In the genomic region with DNA sequence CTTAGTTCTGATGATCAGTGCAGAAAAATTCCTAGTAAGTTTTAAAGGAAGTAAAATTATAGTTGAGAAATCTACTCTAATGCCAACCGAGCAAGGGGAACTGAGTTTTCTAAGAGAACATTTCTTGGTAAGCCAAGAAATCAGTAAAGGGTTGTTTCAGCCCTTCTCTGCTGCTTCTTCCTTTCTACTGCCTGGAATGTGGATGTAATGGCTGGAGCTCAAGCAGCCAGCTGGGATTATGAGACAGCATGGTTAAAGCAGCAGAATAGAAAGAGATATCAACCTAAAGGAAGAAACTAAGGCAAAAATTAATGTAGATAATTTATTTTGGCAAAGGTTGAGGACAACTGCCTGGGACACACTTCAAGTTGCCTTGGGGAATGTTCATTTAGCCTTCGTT, we compare ENCODE assay signal across 27 cellular contexts. TPM values are rescaled to one million over a fixed set of nuclear protein-coding genes. Genes with fewer than 3 reads are reported as not detected.
"Had no signal": no experiment of that assay in that cellular context is flagged by ENCODE, and none has a peak within 500 bp of the region (broad histone marks: within the 10 kb centered on the region; RNA-seq: fewer than 3 reads in every experiment).

No MANE protein-coding gene starts in this region.

- H3K4me3 ChIP-seq: body of pancreas, dorsolateral prefrontal cortex, gastroesophageal sphincter, hepatocyte, pancreas, psoas muscle, transverse colon had no signal

- ATAC-seq: activated CD4-positive, alpha-beta T cell treated with anti-CD3 and anti-CD28 coated beads for 36 hours; activated CD8-positive, alpha-beta memory T cell treated with anti-CD3 and anti-CD28 coated beads, Interleukin-2, amount 10 ng/mL, durations not matched to agents 7 days and 5 days; activated CD8-positive, alpha-beta T cell treated with anti-CD3 and anti-CD28 coated beads, Interleukin-2, amount 10 ng/mL, durations not matched to agents 7 days and 5 days; activated naive CD4-positive, alpha-beta T cell treated with anti-CD3 and anti-CD28 coated beads, Interleukin-2, amount 50 U/mL, for 72 hours; activated T-cell treated with anti-CD3 and anti-CD28 coated beads, Interleukin-2, amount 50 U/mL, for 72 hours; body of pancreas; left ventricle myocardium superior; naive thymus-derived CD4-positive, alpha-beta T cell; pancreas; psoas muscle; stimulated activated naive B cell treated with anti-CD40 and anti-IgM and Interleukin-4, amounts not matched to agents 10 μg/mL and 1 μg/mL and 100 μg/mL, for 72 hours had no signal

- FAIRE-seq: colon, pancreas, urothelium cell line had no signal

- H3K9me3 ChIP-seq: body of pancreas, gastroesophageal sphincter, pancreas, psoas muscle, transverse colon had no signal

- H3K27me3 ChIP-seq: body of pancreas, dorsolateral prefrontal cortex, gastroesophageal sphincter, hepatocyte, pancreas, transverse colon had no signal

- H3K36me3 ChIP-seq: gastroesophageal sphincter, pancreas, transverse colon had no signal

- H3K4me1 ChIP-seq: body of pancreas, gastroesophageal sphincter, pancreas, transverse colon had no signal

- H3K27ac ChIP-seq: body of pancreas, dorsolateral prefrontal cortex, gastroesophageal sphincter, hepatocyte, pancreas, psoas muscle had no signal

- H3K79me2 ChIP-seq: hepatocyte had no signal

- DNase-seq: activated CD4-positive, alpha-beta T cell treated with anti-CD3 and anti-CD28 coated beads for 36 hours; activated CD4-positive, CD25-positive, alpha-beta regulatory T cell; activated CD8-positive, alpha-beta memory T cell treated with anti-CD3 and anti-CD28 coated beads, Interleukin-2, amount 10 ng/mL, durations not matched to agents 7 days and 5 days; activated CD8-positive, alpha-beta T cell treated with anti-CD3 and anti-CD28 coated beads, Interleukin-2, amount 10 ng/mL, durations not matched to agents 7 days and 5 days; activated naive CD4-positive, alpha-beta T cell; activated T-cell treated with anti-CD3 and anti-CD28 coated beads, Interleukin-2, amount 50 U/mL, for 72 hours; aorta; body of pancreas; dorsolateral prefrontal cortex; effector memory CD4-positive, alpha-beta T cell; islet precursor cell; left ventricle myocardium superior; midbrain; naive thymus-derived CD4-positive, alpha-beta T cell; pancreas; psoas muscle; stimulated activated CD4-positive, alpha-beta T cell treated with anti-CD3 and anti-CD28 coated beads, Interleukin-15, amount 100 ng/mL, for 24 hours; stimulated activated CD4-positive, alpha-beta T cell treated with anti-CD3 and anti-CD28 coated beads, Interleukin-2, amount 100 ng/mL, for 24 hours; stimulated activated naive B cell treated with anti-CD40 and anti-IgM and Interleukin-4, amounts not matched to agents 10 μg/mL and 1 μg/mL and 100 μg/mL, for 72 hours; T-helper 2 cell; transverse colon had no signal

- H3K4me2 ChIP-seq: hepatocyte had no signal

- H2AFZ ChIP-seq: hepatocyte had no signal

RNA-seq across cellular contexts. Expression of gene AKR1B10, which starts 52.5 kb away (rescaled TPM):
- total RNA-seq: activated CD4-positive, alpha-beta T cell treated with anti-CD3 and anti-CD28 coated beads for 36 hours; activated CD8-positive, alpha-beta memory T cell treated with anti-CD3 and anti-CD28 coated beads, Interleukin-2, amount 10 ng/mL, durations not matched to agents 7 days and 5 days; activated CD8-positive, alpha-beta T cell treated with anti-CD3 and anti-CD28 coated beads, Interleukin-2, amount 10 ng/mL, durations not matched to agents 7 days and 5 days; activated naive CD4-positive, alpha-beta T cell treated with anti-CD3 and anti-CD28 coated beads, Interleukin-2, amount 50 U/mL, for 72 hours; activated T-cell treated with anti-CD3 and anti-CD28 coated beads, Interleukin-2, amount 50 U/mL, for 72 hours; naive thymus-derived CD4-positive, alpha-beta T cell had no signal
- polyA plus RNA-seq: naive thymus-derived CD4-positive, alpha-beta T cell; neural cell had no signal
